1 cellular context compared by ENCODE assay signal in the genomic region with DNA sequence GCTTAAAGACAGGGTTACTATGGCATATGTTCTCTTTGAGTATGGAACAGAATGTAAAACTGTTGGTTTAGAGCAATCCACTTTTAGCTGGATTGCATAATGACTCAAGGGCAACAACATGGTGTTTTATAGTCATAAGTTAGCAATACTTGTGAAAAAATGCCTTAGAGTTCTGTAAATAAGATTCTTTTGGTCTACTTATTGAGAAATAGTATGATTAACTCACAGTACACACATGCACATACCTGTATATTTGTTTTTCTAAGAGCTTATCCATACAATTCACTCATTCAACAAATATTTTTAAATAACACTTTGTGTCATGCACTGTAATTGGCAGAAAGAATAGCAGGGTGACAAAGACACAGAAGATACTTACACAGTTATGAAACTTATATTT.
TF ChIP-seq lines count a peak whose summit lies in the region.

No MANE protein-coding gene starts in this region.

TF ChIP-seq in GM12878, 131 proteins besides CTCF, POLR2A, EP300 and RAD21 (continued from another document):
- TF ChIP-seq, protein P1, sequence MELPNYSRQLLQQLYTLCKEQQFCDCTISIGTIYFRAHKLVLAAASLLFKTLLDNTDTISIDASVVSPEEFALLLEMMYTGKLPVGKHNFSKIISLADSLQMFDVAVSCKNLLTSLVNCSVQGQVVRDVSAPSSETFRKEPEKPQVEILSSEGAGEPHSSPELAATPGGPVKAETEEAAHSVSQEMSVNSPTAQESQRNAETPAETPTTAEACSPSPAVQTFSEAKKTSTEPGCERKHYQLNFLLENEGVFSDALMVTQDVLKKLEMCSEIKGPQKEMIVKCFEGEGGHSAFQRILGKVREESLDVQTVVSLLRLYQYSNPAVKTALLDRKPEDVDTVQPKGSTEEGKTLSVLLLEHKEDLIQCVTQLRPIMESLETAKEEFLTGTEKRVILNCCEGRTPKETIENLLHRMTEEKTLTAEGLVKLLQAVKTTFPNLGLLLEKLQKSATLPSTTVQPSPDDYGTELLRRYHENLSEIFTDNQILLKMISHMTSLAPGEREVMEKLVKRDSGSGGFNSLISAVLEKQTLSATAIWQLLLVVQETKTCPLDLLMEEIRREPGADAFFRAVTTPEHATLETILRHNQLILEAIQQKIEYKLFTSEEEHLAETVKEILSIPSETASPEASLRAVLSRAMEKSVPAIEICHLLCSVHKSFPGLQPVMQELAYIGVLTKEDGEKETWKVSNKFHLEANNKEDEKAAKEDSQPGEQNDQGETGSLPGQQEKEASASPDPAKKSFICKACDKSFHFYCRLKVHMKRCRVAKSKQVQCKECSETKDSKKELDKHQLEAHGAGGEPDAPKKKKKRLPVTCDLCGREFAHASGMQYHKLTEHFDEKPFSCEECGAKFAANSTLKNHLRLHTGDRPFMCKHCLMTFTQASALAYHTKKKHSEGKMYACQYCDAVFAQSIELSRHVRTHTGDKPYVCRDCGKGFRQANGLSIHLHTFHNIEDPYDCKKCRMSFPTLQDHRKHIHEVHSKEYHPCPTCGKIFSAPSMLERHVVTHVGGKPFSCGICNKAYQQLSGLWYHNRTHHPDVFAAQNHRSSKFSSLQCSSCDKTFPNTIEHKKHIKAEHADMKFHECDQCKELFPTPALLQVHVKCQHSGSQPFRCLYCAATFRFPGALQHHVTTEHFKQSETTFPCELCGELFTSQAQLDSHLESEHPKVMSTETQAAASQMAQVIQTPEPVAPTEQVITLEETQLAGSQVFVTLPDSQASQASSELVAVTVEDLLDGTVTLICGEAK (IDR thresholded peaks at IDR 0.05; ENCODE audit: borderline replicate concordance) = no peak
- TF ChIP-seq, protein P2, sequence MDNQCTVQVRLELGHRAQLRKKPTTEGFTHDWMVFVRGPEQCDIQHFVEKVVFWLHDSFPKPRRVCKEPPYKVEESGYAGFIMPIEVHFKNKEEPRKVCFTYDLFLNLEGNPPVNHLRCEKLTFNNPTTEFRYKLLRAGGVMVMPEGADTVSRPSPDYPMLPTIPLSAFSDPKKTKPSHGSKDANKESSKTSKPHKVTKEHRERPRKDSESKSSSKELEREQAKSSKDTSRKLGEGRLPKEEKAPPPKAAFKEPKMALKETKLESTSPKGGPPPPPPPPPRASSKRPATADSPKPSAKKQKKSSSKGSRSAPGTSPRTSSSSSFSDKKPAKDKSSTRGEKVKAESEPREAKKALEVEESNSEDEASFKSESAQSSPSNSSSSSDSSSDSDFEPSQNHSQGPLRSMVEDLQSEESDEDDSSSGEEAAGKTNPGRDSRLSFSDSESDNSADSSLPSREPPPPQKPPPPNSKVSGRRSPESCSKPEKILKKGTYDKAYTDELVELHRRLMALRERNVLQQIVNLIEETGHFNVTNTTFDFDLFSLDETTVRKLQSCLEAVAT (IDR thresholded peaks at IDR 0.05) = no peak
- TF ChIP-seq POLR2AphosphoS5 (IDR thresholded peaks at IDR 0.05; ENCODE audit: low read length) (no peak), ZNF24 (IDR thresholded peaks at IDR 0.05) (no peak), FOXM1 (IDR thresholded peaks at IDR 0.05; ENCODE audit: low read depth, low read length) (no peak), STAT3 (IDR thresholded peaks at IDR 0.05; ENCODE audit: low read depth, low read length) (no peak), SREBF2 (IDR thresholded peaks at IDR 0.05; ENCODE audit: low read length) (no peak)
- TF ChIP-seq, protein P3, sequence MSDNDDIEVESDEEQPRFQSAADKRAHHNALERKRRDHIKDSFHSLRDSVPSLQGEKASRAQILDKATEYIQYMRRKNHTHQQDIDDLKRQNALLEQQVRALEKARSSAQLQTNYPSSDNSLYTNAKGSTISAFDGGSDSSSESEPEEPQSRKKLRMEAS (IDR thresholded peaks at IDR 0.05; ENCODE audit: low read depth, low read length) = no peak
